In genomic region chr11:2166091-2166851, GRCh38 we compare ENCODE assay signal across 10 cellular contexts. TPM values are rescaled to one million over a fixed set of nuclear protein-coding genes. Genes with fewer than 3 reads are reported as not detected.
A peak's percentile ranks its signal among the peaks of the same experiment; 100 is the strongest.
DNase-seq lines count a peak whose midpoint lies in the region; ATAC-seq and TF ChIP-seq lines count a peak whose summit lies in the region.
"Had no signal": no experiment of that assay in that cellular context is flagged by ENCODE, and none has a peak within 500 bp of the region (broad histone marks: within the 10 kb centered on the region; RNA-seq: fewer than 3 reads in every experiment).

No MANE protein-coding gene starts in this region.

- peak in 5 of 6 experiments; percentile 12 to 48 (median 44) for TF ChIP-seq CTCF in Peyer's patch (IDR thresholded peaks at IDR 0.05)
- TF ChIP-seq CTCF in astrocyte of the spinal cord (IDR thresholded peaks at IDR 0.05; ENCODE audit: low read depth, low read length), result peak; percentile 54
- peak; percentile 43 to 66 for TF ChIP-seq CTCF in left lung (IDR thresholded peaks at IDR 0.05)
- peak in 4 of 7 experiments; percentile 36 to 61 (median 52) for TF ChIP-seq CTCF in stomach (IDR thresholded peaks at IDR 0.05)

- intact Hi-C loops in left lung (cut with DNase I), result no loop called here
- intact Hi-C loops in stomach (cut with DNase I; ENCODE audit: low total_unique reads), result no loop called here

- H3K9me3 ChIP-seq in Peyer's patch (no peaks in the 10 kb centered on the region), left lung (no peaks in the 10 kb centered on the region), stomach (no peaks in the 10 kb centered on the region)

- TF ChIP-seq EP300 in stomach (IDR thresholded peaks at IDR 0.05), result no peak

- DNase-seq in ELF-1 (ENCODE audit: low read depth, low spot score) (peak; percentile 50), Peyer's patch (no peak), astrocyte of the spinal cord (ENCODE audit: low read depth, low spot score) (no peak), left lung (no peak), stomach (peak; percentile 46), SIG-M5 (lab: John Stamatoyannopoulos, UW) (no peak)

- H3K27me3 ChIP-seq in Peyer's patch, result no peaks in the 10 kb centered on the region
- H3K27me3 ChIP-seq in left lung, result peaks cover 0 to 95% of the 10 kb centered on the region in 2 donors
- peaks cover 2 to 86% (median 32%) of the 10 kb centered on the region in 3 donors for H3K27me3 ChIP-seq in stomach

- no peak for TF ChIP-seq POLR2A in Peyer's patch (IDR thresholded peaks at IDR 0.05)
- TF ChIP-seq POLR2A in stomach (IDR thresholded peaks at IDR 0.05), result no peak

- H3K36me3 ChIP-seq in Peyer's patch (no peaks in the 10 kb centered on the region), left lung (no peaks in the 10 kb centered on the region), stomach (no peaks in the 10 kb centered on the region)

- ATAC-seq in left lung (peak; percentile 63), GM19397 (IDR thresholded peaks at IDR 0.05; ENCODE audit: unreplicated experiment) (no peak), HG02588 (IDR thresholded peaks at IDR 0.05; ENCODE audit: unreplicated experiment) (no peak)

- H3K27ac ChIP-seq in Peyer's patch (no peak overlapping the region), left lung (no peak overlapping the region), stomach (no peak overlapping the region)

- H3K4me1 ChIP-seq in Peyer's patch (peaks cover 0 to 7% (median 0%) of the 10 kb centered on the region in 4 donors), left lung (peaks cover 5 to 10% of the 10 kb centered on the region in 2 donors), stomach (peaks cover 5 to 13% (median 9%) of the 10 kb centered on the region in 4 donors)

- WGBS in stomach, 5 donors, result 3 to 7% (median 5%) methylated on average over 30 to 70 of the region's 70 CpGs

- H3K4me3 ChIP-seq in Peyer's patch (peak overlapping the region in 3 of 4 donors; percentile 26 to 32 (median 26)), astrocyte of the spinal cord (ENCODE audit: low read depth, low read length) (no peak overlapping the region), left lung (no peak overlapping the region), stomach (peak overlapping the region; percentile 6 to 36 (median 25))

- in situ Hi-C loops in astrocyte of the spinal cord (cut with HindIII; ENCODE audit: low sequenced_read_pairs), result no loop called here

RNA-seq across cellular contexts. Expression of gene INS, which starts 5.3 kb away (rescaled TPM):
- total RNA-seq in Peyer's patch, result not detected
- total RNA-seq in left lung, result not detected
- total RNA-seq in stomach, result not detected
- 10 to 100 TPM in 1 of 3 donors, 1 to 10 TPM in 1, not detected in 1; 7.2 to 37.6 TPM for polyA plus RNA-seq in stomach
- total RNA-seq: frontal cortex, HT1080 had no signal

RNA-seq across cellular contexts. Expression of gene TH, which starts 5.3 kb away (rescaled TPM):
- total RNA-seq in Peyer's patch (1 to 10 TPM in 1 of 4 donors, not detected in 3; 1.7 TPM), left lung (under 1 TPM; 0.18 to 0.26 TPM), stomach (not detected)
- 1 to 10 TPM in 1 of 3 donors, under 1 TPM in 1, not detected in 1; 0.13 to 1.7 TPM for polyA plus RNA-seq in stomach
- total RNA-seq: HT1080 had no signal

RNA-seq across cellular contexts. Expression of gene IGF2, which starts 27.1 kb away (rescaled TPM):
- total RNA-seq in Peyer's patch, result 10 to 100 TPM in 1 of 4 donors, 1 to 10 TPM in 3; 1.9 to 15.5 (median 9.5) TPM
- total RNA-seq in left lung, result 10 to 100 TPM; 12.0 to 13.9 TPM
- 100 to 1,000 TPM in 1 of 5 donors, 10 to 100 TPM in 3, 1 to 10 TPM in 1; 5.2 to 164 (median 29.2) TPM for total RNA-seq in stomach
- 1 to 10 TPM; 3.8 to 9.6 (median 5.2) TPM for polyA plus RNA-seq in stomach

Comparison
In these comparisons a context has a peak if more than half of its experiments do, and no peak if none do; other contexts are left out.
1. DNase-seq: peak in ELF-1 (single experiment) and stomach (single experiment); none in Peyer's patch (0 of 3), astrocyte of the spinal cord (single experiment), left lung (0 of 2) and SIG-M5 (single experiment).
2. H3K4me3 ChIP-seq: peak in Peyer's patch (3 of 4) and stomach (4 of 4); none in astrocyte of the spinal cord (single experiment) and left lung (0 of 2).
3. Peak in every context shown above with its lines, with median percentiles within 50 percentile points of each other: CTCF ChIP-seq.